Comparison of ENCODE assay signal across 1 cellular context in the genomic region with DNA sequence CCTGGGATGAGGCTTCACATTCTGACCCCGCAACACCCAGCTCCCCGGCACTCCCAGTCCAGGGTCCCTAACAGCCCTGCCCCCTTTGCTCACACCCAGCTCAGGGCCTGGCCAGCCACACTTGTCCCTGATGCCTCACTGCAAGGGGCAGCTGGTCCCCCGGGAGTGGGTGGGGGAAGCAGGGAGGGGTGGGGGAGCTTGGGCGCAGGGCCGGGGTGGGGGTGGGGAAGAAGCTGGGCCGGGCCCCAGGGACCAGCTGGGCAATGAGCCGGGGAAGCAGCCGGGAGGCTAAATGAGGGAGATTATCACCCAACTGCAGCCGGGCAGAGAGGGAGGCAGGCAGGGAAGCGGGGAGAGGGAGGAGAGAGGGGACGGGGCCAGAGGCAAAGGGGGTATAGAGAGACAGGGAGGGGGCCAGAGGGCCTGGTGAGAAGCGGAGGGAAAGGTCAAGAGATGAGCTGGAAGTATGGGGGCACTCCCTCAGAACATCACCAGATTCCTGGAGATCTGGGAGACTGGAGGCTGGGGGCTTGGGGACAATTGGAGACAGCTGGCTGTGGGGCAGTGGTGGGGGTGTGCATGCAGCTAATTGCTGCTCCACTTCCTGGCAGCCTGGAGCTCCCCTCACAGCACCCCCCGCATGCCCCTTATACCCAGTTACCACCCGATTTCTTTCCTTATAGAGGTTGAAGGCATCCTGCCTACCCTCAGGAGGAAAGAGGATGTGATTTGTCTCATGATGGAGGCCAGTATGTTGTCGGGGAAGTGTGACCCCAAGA.
TF ChIP-seq lines count a peak whose summit lies in the region.

No MANE protein-coding gene starts in this region.

TF ChIP-seq in K562, 482 proteins besides CTCF, POLR2A, EP300 and RAD21:
- TF ChIP-seq ZNF76 (CRISPR knock-in tag; IDR thresholded peaks at IDR 0.05; ENCODE audit: borderline replicate concordance) (no peak), NFIC (IDR thresholded peaks at IDR 0.05) (peak; percentile 22), SRSF7 (optimal IDR thresholded peaks at IDR 0.05; ENCODE audit: low read depth, low read length) (no peak), TAL1 (IDR thresholded peaks at IDR 0.05) (peak; percentile 23; the same call in 1 of the 2 replicates), ZNF354B (CRISPR knock-in tag; IDR thresholded peaks at IDR 0.05) (no peak), ARID1B (IDR thresholded peaks at IDR 0.05) (peak; percentile 57), MCM5 (IDR thresholded peaks at IDR 0.05; ENCODE audit: low read depth) (no peak), CBFA2T2 (conservative IDR thresholded peaks at IDR 0.05) (peak; percentile 58), RBM25 (IDR thresholded peaks at IDR 0.05; ENCODE audit: low read depth, low read length, severe bottlenecking) (no peak), NR4A1 (CRISPR knock-in tag; IDR thresholded peaks at IDR 0.05) (no peak), NR4A1 (tag; IDR thresholded peaks at IDR 0.05) (no peak), U2AF1 (optimal IDR thresholded peaks at IDR 0.05; ENCODE audit: low read depth, low read length) (no peak), NCOR1 (IDR thresholded peaks at IDR 0.05) (peak; percentile 36; the same call in 1 of the 2 replicates), HDAC3 (IDR thresholded peaks at IDR 0.05; ENCODE audit: borderline replicate concordance, partially characterized antibody) (no peak), MXI1 (IDR thresholded peaks at IDR 0.05; ENCODE audit: low read depth, low read length) (no peak), ZNF232 (CRISPR knock-in tag; IDR thresholded peaks at IDR 0.05) (no peak), KHSRP (IDR thresholded peaks at IDR 0.05) (no peak), HDAC1 (IDR thresholded peaks at IDR 0.05) (0 out of 4 replicates have a peak, but pooled peaks of 1 of the 2 experiments have one; percentile 19), CREB1 (IDR thresholded peaks at IDR 0.05) (0 out of 2 replicates have a peak, but pooled peaks have one; percentile 4), CREB1 (CRISPR knock-in tag; IDR thresholded peaks at IDR 0.05) (no peak), HNRNPUL1 (IDR thresholded peaks at IDR 0.05; ENCODE audit: low read length) (no peak), CSDE1 (IDR thresholded peaks at IDR 0.05) (no peak), CBFA2T3 (IDR thresholded peaks at IDR 0.05) (peak; percentile 75), TCF3 (CRISPR knock-in tag; IDR thresholded peaks at IDR 0.05) (0 out of 2 replicates have a peak, but pooled peaks have one; percentile 12), PCBP1 (IDR thresholded peaks at IDR 0.05; ENCODE audit: low read depth, low read length, poor library complexity, severe bottlenecking) (no peak), ZNF707 (CRISPR knock-in tag; conservative IDR thresholded peaks at IDR 0.05) (no peak)
- TF ChIP-seq, protein P1, sequence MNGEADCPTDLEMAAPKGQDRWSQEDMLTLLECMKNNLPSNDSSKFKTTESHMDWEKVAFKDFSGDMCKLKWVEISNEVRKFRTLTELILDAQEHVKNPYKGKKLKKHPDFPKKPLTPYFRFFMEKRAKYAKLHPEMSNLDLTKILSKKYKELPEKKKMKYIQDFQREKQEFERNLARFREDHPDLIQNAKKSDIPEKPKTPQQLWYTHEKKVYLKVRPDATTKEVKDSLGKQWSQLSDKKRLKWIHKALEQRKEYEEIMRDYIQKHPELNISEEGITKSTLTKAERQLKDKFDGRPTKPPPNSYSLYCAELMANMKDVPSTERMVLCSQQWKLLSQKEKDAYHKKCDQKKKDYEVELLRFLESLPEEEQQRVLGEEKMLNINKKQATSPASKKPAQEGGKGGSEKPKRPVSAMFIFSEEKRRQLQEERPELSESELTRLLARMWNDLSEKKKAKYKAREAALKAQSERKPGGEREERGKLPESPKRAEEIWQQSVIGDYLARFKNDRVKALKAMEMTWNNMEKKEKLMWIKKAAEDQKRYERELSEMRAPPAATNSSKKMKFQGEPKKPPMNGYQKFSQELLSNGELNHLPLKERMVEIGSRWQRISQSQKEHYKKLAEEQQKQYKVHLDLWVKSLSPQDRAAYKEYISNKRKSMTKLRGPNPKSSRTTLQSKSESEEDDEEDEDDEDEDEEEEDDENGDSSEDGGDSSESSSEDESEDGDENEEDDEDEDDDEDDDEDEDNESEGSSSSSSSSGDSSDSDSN (IDR thresholded peaks at IDR 0.05; ENCODE audit: borderline replicate concordance in 1 of 2, low read depth in 2 of 2, low read length in 2 of 2), result 0 out of 4 replicates have a peak, but pooled peaks of 1 of the 2 experiments have one; percentile 54
- TF ChIP-seq, protein P2, sequence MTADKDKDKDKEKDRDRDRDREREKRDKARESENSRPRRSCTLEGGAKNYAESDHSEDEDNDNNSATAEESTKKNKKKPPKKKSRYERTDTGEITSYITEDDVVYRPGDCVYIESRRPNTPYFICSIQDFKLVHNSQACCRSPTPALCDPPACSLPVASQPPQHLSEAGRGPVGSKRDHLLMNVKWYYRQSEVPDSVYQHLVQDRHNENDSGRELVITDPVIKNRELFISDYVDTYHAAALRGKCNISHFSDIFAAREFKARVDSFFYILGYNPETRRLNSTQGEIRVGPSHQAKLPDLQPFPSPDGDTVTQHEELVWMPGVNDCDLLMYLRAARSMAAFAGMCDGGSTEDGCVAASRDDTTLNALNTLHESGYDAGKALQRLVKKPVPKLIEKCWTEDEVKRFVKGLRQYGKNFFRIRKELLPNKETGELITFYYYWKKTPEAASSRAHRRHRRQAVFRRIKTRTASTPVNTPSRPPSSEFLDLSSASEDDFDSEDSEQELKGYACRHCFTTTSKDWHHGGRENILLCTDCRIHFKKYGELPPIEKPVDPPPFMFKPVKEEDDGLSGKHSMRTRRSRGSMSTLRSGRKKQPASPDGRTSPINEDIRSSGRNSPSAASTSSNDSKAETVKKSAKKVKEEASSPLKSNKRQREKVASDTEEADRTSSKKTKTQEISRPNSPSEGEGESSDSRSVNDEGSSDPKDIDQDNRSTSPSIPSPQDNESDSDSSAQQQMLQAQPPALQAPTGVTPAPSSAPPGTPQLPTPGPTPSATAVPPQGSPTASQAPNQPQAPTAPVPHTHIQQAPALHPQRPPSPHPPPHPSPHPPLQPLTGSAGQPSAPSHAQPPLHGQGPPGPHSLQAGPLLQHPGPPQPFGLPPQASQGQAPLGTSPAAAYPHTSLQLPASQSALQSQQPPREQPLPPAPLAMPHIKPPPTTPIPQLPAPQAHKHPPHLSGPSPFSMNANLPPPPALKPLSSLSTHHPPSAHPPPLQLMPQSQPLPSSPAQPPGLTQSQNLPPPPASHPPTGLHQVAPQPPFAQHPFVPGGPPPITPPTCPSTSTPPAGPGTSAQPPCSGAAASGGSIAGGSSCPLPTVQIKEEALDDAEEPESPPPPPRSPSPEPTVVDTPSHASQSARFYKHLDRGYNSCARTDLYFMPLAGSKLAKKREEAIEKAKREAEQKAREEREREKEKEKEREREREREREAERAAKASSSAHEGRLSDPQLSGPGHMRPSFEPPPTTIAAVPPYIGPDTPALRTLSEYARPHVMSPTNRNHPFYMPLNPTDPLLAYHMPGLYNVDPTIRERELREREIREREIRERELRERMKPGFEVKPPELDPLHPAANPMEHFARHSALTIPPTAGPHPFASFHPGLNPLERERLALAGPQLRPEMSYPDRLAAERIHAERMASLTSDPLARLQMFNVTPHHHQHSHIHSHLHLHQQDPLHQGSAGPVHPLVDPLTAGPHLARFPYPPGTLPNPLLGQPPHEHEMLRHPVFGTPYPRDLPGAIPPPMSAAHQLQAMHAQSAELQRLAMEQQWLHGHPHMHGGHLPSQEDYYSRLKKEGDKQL (CRISPR knock-in tag; IDR thresholded peaks at IDR 0.05; ENCODE audit: borderline replicate concordance), result no peak
- TF ChIP-seq, protein P3, sequence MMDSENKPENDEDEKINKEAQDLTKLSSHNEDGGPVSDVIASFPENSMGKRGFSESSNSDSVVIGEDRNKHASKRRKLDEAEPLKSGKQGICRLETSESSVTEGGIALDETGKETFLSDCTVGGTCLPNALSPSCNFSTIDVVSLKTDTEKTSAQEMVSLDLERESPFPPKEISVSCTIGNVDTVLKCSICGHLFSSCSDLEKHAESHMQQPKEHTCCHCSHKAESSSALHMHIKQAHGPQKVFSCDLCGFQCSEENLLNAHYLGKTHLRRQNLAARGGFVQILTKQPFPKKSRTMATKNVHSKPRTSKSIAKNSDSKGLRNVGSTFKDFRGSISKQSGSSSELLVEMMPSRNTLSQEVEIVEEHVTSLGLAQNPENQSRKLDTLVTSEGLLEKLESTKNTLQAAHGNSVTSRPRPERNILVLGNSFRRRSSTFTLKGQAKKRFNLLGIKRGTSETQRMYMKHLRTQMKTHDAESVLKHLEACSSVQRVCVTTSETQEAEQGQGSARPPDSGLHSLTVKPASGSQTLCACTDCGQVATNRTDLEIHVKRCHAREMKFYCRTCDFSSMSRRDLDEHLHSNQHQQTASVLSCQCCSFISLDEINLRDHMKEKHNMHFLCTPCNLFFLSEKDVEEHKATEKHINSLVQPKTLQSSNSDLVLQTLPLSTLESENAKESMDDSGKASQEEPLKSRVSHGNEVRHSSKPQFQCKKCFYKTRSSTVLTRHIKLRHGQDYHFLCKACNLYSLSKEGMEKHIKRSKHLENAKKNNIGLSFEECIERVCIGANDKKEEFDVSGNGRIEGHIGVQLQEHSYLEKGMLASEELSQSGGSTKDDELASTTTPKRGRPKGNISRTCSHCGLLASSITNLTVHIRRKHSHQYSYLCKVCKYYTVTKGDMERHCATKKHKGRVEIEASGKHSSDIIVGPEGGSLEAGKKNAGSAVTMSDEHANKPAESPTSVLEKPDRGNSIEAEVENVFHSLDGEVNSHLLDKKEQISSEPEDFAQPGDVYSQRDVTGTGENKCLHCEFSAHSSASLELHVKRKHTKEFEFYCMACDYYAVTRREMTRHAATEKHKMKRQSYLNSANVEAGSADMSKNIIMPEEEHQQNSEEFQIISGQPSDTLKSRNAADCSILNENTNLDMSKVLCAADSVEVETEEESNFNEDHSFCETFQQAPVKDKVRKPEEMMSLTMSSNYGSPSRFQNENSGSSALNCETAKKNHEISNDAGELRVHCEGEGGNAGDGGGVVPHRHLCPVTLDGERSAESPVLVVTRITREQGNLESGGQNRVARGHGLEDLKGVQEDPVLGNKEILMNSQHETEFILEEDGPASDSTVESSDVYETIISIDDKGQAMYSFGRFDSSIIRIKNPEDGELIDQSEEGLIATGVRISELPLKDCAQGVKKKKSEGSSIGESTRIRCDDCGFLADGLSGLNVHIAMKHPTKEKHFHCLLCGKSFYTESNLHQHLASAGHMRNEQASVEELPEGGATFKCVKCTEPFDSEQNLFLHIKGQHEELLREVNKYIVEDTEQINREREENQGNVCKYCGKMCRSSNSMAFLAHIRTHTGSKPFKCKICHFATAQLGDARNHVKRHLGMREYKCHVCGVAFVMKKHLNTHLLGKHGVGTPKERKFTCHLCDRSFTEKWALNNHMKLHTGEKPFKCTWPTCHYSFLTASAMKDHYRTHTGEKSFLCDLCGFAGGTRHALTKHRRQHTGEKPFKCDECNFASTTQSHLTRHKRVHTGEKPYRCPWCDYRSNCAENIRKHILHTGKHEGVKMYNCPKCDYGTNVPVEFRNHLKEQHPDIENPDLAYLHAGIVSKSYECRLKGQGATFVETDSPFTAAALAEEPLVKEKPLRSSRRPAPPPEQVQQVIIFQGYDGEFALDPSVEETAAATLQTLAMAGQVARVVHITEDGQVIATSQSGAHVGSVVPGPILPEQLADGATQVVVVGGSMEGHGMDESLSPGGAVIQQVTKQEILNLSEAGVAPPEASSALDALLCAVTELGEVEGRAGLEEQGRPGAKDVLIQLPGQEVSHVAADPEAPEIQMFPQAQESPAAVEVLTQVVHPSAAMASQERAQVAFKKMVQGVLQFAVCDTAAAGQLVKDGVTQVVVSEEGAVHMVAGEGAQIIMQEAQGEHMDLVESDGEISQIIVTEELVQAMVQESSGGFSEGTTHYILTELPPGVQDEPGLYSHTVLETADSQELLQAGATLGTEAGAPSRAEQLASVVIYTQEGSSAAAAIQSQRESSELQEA (IDR thresholded peaks at IDR 0.05; ENCODE audit: low read depth), result no peak
- TF ChIP-seq, protein P4, sequence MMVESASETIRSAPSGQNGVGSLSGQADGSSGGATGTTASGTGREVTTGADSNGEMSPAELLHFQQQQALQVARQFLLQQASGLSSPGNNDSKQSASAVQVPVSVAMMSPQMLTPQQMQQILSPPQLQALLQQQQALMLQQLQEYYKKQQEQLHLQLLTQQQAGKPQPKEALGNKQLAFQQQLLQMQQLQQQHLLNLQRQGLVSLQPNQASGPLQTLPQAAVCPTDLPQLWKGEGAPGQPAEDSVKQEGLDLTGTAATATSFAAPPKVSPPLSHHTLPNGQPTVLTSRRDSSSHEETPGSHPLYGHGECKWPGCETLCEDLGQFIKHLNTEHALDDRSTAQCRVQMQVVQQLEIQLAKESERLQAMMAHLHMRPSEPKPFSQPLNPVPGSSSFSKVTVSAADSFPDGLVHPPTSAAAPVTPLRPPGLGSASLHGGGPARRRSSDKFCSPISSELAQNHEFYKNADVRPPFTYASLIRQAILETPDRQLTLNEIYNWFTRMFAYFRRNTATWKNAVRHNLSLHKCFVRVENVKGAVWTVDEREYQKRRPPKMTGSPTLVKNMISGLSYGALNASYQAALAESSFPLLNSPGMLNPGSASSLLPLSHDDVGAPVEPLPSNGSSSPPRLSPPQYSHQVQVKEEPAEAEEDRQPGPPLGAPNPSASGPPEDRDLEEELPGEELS (CRISPR knock-in tag; IDR thresholded peaks at IDR 0.05; ENCODE audit: borderline replicate concordance), result no peak
- TF ChIP-seq, protein P5, sequence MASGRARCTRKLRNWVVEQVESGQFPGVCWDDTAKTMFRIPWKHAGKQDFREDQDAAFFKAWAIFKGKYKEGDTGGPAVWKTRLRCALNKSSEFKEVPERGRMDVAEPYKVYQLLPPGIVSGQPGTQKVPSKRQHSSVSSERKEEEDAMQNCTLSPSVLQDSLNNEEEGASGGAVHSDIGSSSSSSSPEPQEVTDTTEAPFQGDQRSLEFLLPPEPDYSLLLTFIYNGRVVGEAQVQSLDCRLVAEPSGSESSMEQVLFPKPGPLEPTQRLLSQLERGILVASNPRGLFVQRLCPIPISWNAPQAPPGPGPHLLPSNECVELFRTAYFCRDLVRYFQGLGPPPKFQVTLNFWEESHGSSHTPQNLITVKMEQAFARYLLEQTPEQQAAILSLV (tag; IDR thresholded peaks at IDR 0.05), result no peak
- TF ChIP-seq, protein P6, sequence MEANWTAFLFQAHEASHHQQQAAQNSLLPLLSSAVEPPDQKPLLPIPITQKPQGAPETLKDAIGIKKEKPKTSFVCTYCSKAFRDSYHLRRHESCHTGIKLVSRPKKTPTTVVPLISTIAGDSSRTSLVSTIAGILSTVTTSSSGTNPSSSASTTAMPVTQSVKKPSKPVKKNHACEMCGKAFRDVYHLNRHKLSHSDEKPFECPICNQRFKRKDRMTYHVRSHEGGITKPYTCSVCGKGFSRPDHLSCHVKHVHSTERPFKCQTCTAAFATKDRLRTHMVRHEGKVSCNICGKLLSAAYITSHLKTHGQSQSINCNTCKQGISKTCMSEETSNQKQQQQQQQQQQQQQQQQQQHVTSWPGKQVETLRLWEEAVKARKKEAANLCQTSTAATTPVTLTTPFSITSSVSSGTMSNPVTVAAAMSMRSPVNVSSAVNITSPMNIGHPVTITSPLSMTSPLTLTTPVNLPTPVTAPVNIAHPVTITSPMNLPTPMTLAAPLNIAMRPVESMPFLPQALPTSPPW (CRISPR knock-in tag; IDR thresholded peaks at IDR 0.05), result peak; percentile 61
